ENCODE assay signal across 4 cellular contexts in genomic region chr15:30162479-30163357, GRCh38. TPM values are rescaled to one million over a fixed set of nuclear protein-coding genes. Genes with fewer than 3 reads are reported as not detected.
"Had no signal": no experiment of that assay in that cellular context is flagged by ENCODE, and none has a peak within 500 bp of the region (broad histone marks: within the 10 kb centered on the region; RNA-seq: fewer than 3 reads in every experiment).

No MANE protein-coding gene starts in this region.

RNA-seq across cellular contexts. Expression of gene GOLGA8T, which starts 27.9 kb away (rescaled TPM):
- total RNA-seq: HT-29, LHCN-M2, SJCRH30 had no signal
- polyA plus RNA-seq: IgD-negative memory B cell had no signal
